In genomic region chrX:32868524-32868895, GRCh38 we compare ENCODE assay signal across 16 cellular contexts.
DNase-seq lines count a peak whose midpoint lies in the region; ATAC-seq and TF ChIP-seq lines count a peak whose summit lies in the region.
"Had no signal": no experiment of that assay in that cellular context is flagged by ENCODE, and none has a peak within 500 bp of the region (broad histone marks: within the 10 kb centered on the region; RNA-seq: fewer than 3 reads in every experiment).

No MANE protein-coding gene starts in this region.

- H3K4me1 Mint-ChIP-seq in HFFc6 (ENCODE audit: low read depth): no peaks in the 10 kb centered on the region
- H3K4me1 Mint-ChIP-seq in CD4-positive, alpha-beta memory T cell: no peaks in the 10 kb centered on the region
- H3K4me1 Mint-ChIP-seq: B cell, IgD-negative memory B cell had no signal

- H3K79me1 ChIP-seq in mesendoderm (ENCODE audit: low read length): no peaks in the 10 kb centered on the region

- no peak overlapping the region for H3K56ac ChIP-seq in mesendoderm (ENCODE audit: low read length)

- 60% methylated on average over 6 of the region's 6 CpGs for WGBS in liver
- WGBS in psoas muscle, 3 donors: 48 to 54% (median 50%) methylated on average over 5 to 6 of the region's 6 CpGs
- WGBS in mesendoderm (ENCODE audit: extremely low coverage, insufficient coverage, low lambda C conversion rate): no CpG with 5 or more reads among the region's 6 CpGs

- H3K79me2 ChIP-seq in mesendoderm (ENCODE audit: control insufficient read depth, insufficient read depth, low read length): no peaks in the 10 kb centered on the region

- H4K8ac ChIP-seq in mesendoderm (ENCODE audit: low read depth, low read length): no peak overlapping the region

- CTCF ChIA-PET in CD4-positive, alpha-beta memory T cell (lab: Charles Lee; ENCODE audit: partially characterized antibody): no interaction called here

- no peak overlapping the region for H4K5ac ChIP-seq in mesendoderm (ENCODE audit: low read length)

- no peak overlapping the region for H3K27ac Mint-ChIP-seq in HFFc6
- no peak overlapping the region for H3K27ac Mint-ChIP-seq in CD4-positive, alpha-beta memory T cell
- H3K27ac Mint-ChIP-seq: B cell, GM23338, IgD-negative memory B cell had no signal

- no peak overlapping the region for H2BK120ac ChIP-seq in mesendoderm (ENCODE audit: low read depth, low read length)

- H3K27ac ChIP-seq in liver (ENCODE audit: low read depth in 1 of 2, low read length in 2 of 2) (no peak overlapping the region), psoas muscle (peak overlapping the region; percentile 66), mesendoderm (ENCODE audit: low read depth, low read length) (no peak overlapping the region)
- no peak overlapping the region for H3K27ac ChIP-seq in CD4-positive, alpha-beta memory T cell (ENCODE audit: low read depth, low read length)
- H3K27ac ChIP-seq: BLaER1 treated with 17β-estradiol and CSF1 and Interleukin-3, amounts not matched to agents 10 nM and 100 nM; HL-60 had no signal

- no peak overlapping the region for H2BK5ac ChIP-seq in mesendoderm (ENCODE audit: low read length)

- H3K27me3 ChIP-seq in liver (ENCODE audit: control insufficient read depth in 4 of 4, insufficient read depth in 4 of 4, low read length in 3 of 4): no peaks in the 10 kb centered on the region
- no peaks in the 10 kb centered on the region for H3K27me3 ChIP-seq in psoas muscle (ENCODE audit: insufficient read depth in 3 of 3, low read length in 2 of 3)
- no peaks in the 10 kb centered on the region for H3K27me3 ChIP-seq in mesendoderm (ENCODE audit: insufficient read depth, low read length, poor library complexity)
- no peaks in the 10 kb centered on the region for H3K27me3 ChIP-seq in CD4-positive, alpha-beta memory T cell (ENCODE audit: insufficient read depth, low read length)

- no peak for TF ChIP-seq CTCF in liver (IDR thresholded peaks at IDR 0.05; ENCODE audit: low read depth, low read length, missing input control)
- TF ChIP-seq CTCF in psoas muscle (IDR thresholded peaks at IDR 0.05): no peak
- no peak for TF ChIP-seq CTCF in HFFc6 (IDR thresholded peaks at IDR 0.05)

- no peak for TF ChIP-seq RAD21 in liver (IDR thresholded peaks at IDR 0.05)

- H3K9ac ChIP-seq in liver (ENCODE audit: low read depth in 1 of 2, low read length in 2 of 2) (no peak overlapping the region), mesendoderm (ENCODE audit: low read length) (no peak overlapping the region)
- H3K9ac ChIP-seq: BLaER1 treated with 17β-estradiol and CSF1 and Interleukin-3, amounts not matched to agents 10 nM and 100 nM had no signal

- peaks cover 15% of the 10 kb centered on the region for H3K9me3 Mint-ChIP-seq in HFFc6
- peaks cover 0 to 13% (median 2%) of the 10 kb centered on the region in 8 donors for H3K9me3 Mint-ChIP-seq in CD4-positive, alpha-beta memory T cell
- H3K9me3 Mint-ChIP-seq: GM23338 had no signal

- no peak overlapping the region for H3K23ac ChIP-seq in mesendoderm (ENCODE audit: low read length)

- POLR2A ChIA-PET in CD4-positive, alpha-beta memory T cell (lab: Charles Lee; ENCODE audit: partially characterized antibody): no interaction called here

- no peak overlapping the region for H3K4me2 ChIP-seq in mesendoderm (ENCODE audit: low read length)
- H3K4me2 ChIP-seq: BLaER1 treated with 17β-estradiol and CSF1 and Interleukin-3, amounts not matched to agents 10 nM and 100 nM; GM23338 had no signal

- no peaks in the 10 kb centered on the region for H3K36me3 Mint-ChIP-seq in HFFc6 (ENCODE audit: low read depth)
- no peaks in the 10 kb centered on the region for H3K36me3 Mint-ChIP-seq in CD4-positive, alpha-beta memory T cell
- H3K36me3 Mint-ChIP-seq: IgD-negative memory B cell had no signal

- no peak overlapping the region for H3K4me3 Mint-ChIP-seq in HFFc6
- no peak overlapping the region for H3K4me3 Mint-ChIP-seq in CD4-positive, alpha-beta memory T cell
- H3K4me3 Mint-ChIP-seq: B cell, GM23338, IgD-negative memory B cell had no signal

- intact Hi-C loops in psoas muscle (cut with DNase I) (no loop called here), sciatic nerve (cut with DNase I) (no loop called here)
- intact Hi-C loops in CD4-positive, alpha-beta memory T cell (cut with micrococcal nuclease): no loop called here

- H3K4ac ChIP-seq in mesendoderm (ENCODE audit: low read depth, low read length): no peak overlapping the region

- no peak overlapping the region for H2AK5ac ChIP-seq in mesendoderm (ENCODE audit: low read length)

- H3K4me1 ChIP-seq in liver (ENCODE audit: control insufficient read depth in 4 of 4, insufficient read depth in 4 of 4, low read length in 3 of 4) (no peaks in the 10 kb centered on the region), psoas muscle (peaks cover 6% of the 10 kb centered on the region), mesendoderm (ENCODE audit: control insufficient read depth, low read depth, low read length) (no peaks in the 10 kb centered on the region)
- no peaks in the 10 kb centered on the region for H3K4me1 ChIP-seq in CD4-positive, alpha-beta memory T cell (ENCODE audit: insufficient read depth, low read length)
- H3K4me1 ChIP-seq: BLaER1 treated with 17β-estradiol and CSF1 and Interleukin-3, amounts not matched to agents 10 nM and 100 nM had no signal

- ATAC-seq in psoas muscle: peak; percentile 2 to 33 (median 12)
- ATAC-seq in sciatic nerve: no peak
- ATAC-seq: GM23338 had no signal

- H3K18ac ChIP-seq in mesendoderm (ENCODE audit: low read length): no peak overlapping the region

- H3K27me3 Mint-ChIP-seq in HFFc6 (ENCODE audit: insufficient read depth): no peaks in the 10 kb centered on the region; the same call in 1 of the 2 replicates
- no peaks in the 10 kb centered on the region for H3K27me3 Mint-ChIP-seq in CD4-positive, alpha-beta memory T cell
- H3K27me3 Mint-ChIP-seq: B cell, IgD-negative memory B cell had no signal

- H3K36me3 ChIP-seq in liver (ENCODE audit: control insufficient read depth in 4 of 4, insufficient read depth in 3 of 4, low read depth in 1 of 4, low read length in 3 of 4) (no peaks in the 10 kb centered on the region), psoas muscle (ENCODE audit: insufficient read depth in 1 of 2, low read depth in 1 of 2) (no peaks in the 10 kb centered on the region), mesendoderm (ENCODE audit: control insufficient read depth, insufficient read depth, low read length) (no peaks in the 10 kb centered on the region)
- no peaks in the 10 kb centered on the region for H3K36me3 ChIP-seq in CD4-positive, alpha-beta memory T cell (ENCODE audit: insufficient read depth, low read length)
- H3K36me3 ChIP-seq: BLaER1 treated with 17β-estradiol and CSF1 and Interleukin-3, amounts not matched to agents 10 nM and 100 nM had no signal

- H3K9me3 ChIP-seq in liver (ENCODE audit: control insufficient read depth in 4 of 4, low read length in 3 of 4) (no peaks in the 10 kb centered on the region), psoas muscle (no peaks in the 10 kb centered on the region)
- H3K9me3 ChIP-seq in CD4-positive, alpha-beta memory T cell (ENCODE audit: control insufficient read depth in 1 of 2, low read length in 2 of 2): no peaks in the 10 kb centered on the region
- H3K9me3 ChIP-seq: BLaER1 treated with 17β-estradiol and CSF1 and Interleukin-3, amounts not matched to agents 10 nM and 100 nM had no signal

- H2BK15ac ChIP-seq in mesendoderm (replicated peaks; ENCODE audit: low read depth): no peak overlapping the region

- DNase-seq in HuH-7 (ENCODE audit: low spot score): peak; percentile 1
- no peak for DNase-seq in psoas muscle
- DNase-seq in HFFc6: no peak
- DNase-seq in mesendoderm: no peak
- no peak for DNase-seq in sciatic nerve (ENCODE audit: low spot score)
- no peak for DNase-seq in CD4-positive, alpha-beta memory T cell
- DNase-seq: DMS153, DMS79, GF-D8, HCEC 1CT had no signal

- H3K4me3 ChIP-seq in liver (ENCODE audit: low read depth in 1 of 3, low read length in 3 of 3): no peak overlapping the region
- no peak overlapping the region for H3K4me3 ChIP-seq in psoas muscle
- H3K4me3 ChIP-seq in mesendoderm (ENCODE audit: low read length): no peak overlapping the region
- H3K4me3 ChIP-seq in CD4-positive, alpha-beta memory T cell (ENCODE audit: low read length in 2 of 2): no peak overlapping the region
- H3K4me3 ChIP-seq: BLaER1 treated with 17β-estradiol and CSF1 and Interleukin-3, amounts not matched to agents 10 nM and 100 nM; GM23338 had no signal

TF ChIP-seq in liver, 16 proteins besides CTCF, POLR2A, EP300 and RAD21:
- TF ChIP-seq REST (IDR thresholded peaks at IDR 0.05): no peak
- no peak for TF ChIP-seq FOXA2 (IDR thresholded peaks at IDR 0.05)
- peak; percentile 23 to 36 for TF ChIP-seq HNF4A (conservative IDR thresholded peaks at IDR 0.05)
- TF ChIP-seq MAX (IDR thresholded peaks at IDR 0.05): no peak
